ENCODE assay signal across 8 cellular contexts in the genomic region with DNA sequence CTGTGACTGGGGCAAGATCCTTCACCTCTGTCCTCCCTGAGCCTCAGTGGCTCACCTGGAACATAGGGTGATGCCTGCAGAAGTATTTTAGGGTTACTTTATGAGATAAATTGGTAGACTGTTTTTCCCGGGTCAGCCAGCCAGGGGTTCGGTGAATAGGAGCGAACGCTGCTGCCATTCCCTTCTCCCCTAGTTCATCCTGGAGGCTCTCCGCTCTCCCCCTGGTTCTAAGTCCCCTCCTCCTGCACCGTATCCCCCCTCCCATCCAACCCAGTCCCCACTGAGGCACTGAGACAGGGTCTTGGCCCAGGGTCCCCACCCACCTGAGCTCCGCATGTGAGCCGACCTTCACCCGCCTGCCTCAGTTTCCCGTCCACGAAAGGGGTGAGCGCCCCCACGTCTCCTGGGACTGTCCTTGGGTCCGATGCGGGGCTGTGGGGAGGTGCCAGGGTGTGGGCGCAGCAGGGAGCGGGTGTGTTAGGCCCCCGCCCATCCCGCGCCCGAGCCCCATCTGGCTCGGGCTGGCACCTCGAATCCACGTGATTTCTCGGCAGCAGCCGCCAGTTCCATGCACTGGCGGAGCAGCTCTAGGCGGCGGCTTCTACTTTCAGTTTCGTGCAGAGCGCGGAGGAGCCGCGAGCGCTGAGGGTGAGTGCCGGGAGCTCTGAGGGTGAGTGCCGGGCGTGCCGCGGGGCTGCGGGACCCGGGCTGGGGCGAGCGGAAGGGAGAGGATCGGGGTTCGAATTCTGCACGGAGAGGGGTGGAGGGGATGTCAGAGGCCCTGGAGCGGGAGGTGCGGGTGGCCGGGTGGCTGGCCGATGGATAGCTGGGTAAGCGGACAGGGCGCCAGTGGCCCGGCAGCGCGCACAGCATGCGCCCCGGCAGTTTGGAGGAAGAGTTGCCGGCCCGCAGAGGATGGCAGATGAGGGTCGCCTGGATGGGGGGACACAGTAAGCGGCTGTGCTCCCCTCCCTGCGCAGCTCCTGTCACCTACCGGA. TPM values are rescaled to one million over a fixed set of nuclear protein-coding genes. Genes with fewer than 3 reads are reported as not detected.
DNase-seq lines count a peak whose midpoint lies in the region; ATAC-seq and TF ChIP-seq lines count a peak whose summit lies in the region.

A gene with protein sequence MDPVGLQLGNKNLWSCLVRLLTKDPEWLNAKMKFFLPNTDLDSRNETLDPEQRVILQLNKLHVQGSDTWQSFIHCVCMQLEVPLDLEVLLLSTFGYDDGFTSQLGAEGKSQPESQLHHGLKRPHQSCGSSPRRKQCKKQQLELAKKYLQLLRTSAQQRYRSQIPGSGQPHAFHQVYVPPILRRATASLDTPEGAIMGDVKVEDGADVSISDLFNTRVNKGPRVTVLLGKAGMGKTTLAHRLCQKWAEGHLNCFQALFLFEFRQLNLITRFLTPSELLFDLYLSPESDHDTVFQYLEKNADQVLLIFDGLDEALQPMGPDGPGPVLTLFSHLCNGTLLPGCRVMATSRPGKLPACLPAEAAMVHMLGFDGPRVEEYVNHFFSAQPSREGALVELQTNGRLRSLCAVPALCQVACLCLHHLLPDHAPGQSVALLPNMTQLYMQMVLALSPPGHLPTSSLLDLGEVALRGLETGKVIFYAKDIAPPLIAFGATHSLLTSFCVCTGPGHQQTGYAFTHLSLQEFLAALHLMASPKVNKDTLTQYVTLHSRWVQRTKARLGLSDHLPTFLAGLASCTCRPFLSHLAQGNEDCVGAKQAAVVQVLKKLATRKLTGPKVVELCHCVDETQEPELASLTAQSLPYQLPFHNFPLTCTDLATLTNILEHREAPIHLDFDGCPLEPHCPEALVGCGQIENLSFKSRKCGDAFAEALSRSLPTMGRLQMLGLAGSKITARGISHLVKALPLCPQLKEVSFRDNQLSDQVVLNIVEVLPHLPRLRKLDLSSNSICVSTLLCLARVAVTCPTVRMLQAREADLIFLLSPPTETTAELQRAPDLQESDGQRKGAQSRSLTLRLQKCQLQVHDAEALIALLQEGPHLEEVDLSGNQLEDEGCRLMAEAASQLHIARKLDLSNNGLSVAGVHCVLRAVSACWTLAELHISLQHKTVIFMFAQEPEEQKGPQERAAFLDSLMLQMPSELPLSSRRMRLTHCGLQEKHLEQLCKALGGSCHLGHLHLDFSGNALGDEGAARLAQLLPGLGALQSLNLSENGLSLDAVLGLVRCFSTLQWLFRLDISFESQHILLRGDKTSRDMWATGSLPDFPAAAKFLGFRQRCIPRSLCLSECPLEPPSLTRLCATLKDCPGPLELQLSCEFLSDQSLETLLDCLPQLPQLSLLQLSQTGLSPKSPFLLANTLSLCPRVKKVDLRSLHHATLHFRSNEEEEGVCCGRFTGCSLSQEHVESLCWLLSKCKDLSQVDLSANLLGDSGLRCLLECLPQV (N-terminal part only) (plus strand): TSS at position 610 of the 998 bp plus-strand sequence. CDS start 31,156 bp downstream, outside the sequence.

- no peak for TF ChIP-seq CTCF in AG10803 (conservative IDR thresholded peaks at IDR 0.05; ENCODE audit: low read length)
- no peak for TF ChIP-seq CTCF in lower lobe of right lung (IDR thresholded peaks at IDR 0.05)

- H3K4me1 Mint-ChIP-seq in activated CD4-positive, alpha-beta memory T cell treated with anti-CD3 and anti-CD28 coated beads, Interleukin-2, amount 10 ng/mL, durations not matched to agents 7 days and 5 days = peaks cover 71% of the 10 kb centered on the region

- H3K9me3 Mint-ChIP-seq in activated CD4-positive, alpha-beta memory T cell treated with anti-CD3 and anti-CD28 coated beads, Interleukin-2, amount 10 ng/mL, durations not matched to agents 7 days and 5 days = no peaks in the 10 kb centered on the region

- H3K27ac Mint-ChIP-seq in activated CD4-positive, alpha-beta memory T cell treated with anti-CD3 and anti-CD28 coated beads, Interleukin-2, amount 10 ng/mL, durations not matched to agents 7 days and 5 days = peak within 1 kb of the TSS; percentile 100

- H3K36me3 ChIP-seq in duodenal mucosa (ENCODE audit: control insufficient read depth in 1 of 2, insufficient read depth in 2 of 2, low read length in 2 of 2) = no peaks in the 10 kb centered on the region
- no peaks in the 10 kb centered on the region for H3K36me3 ChIP-seq in lower lobe of right lung

- DNase-seq in AG10803 (ENCODE audit: low read depth) (peak; percentile 82), NCI-H748 treated with DMSO at 0.1 percent for 48 hours (lab: John Stamatoyannopoulos, UW) (peak; percentile 34), lower lobe of right lung (peak; percentile 95)
- DNase-seq in activated CD4-positive, alpha-beta memory T cell treated with anti-CD3 and anti-CD28 coated beads, Interleukin-2, amount 10 ng/mL, durations not matched to agents 7 days and 5 days = peak; percentile 94
- DNase-seq in stimulated activated CD4-positive, alpha-beta T cell treated with anti-CD3 and anti-CD28 coated beads, TNF-alpha, amount 100 ng/mL, for 1 hour (ENCODE audit: low read depth in 3 of 3, low spot score in 1 of 3) = peak; percentile 75 to 91 (median 83)

- intact Hi-C loops in lower lobe of right lung (cut with DNase I) = no loop called here

- H3K36me3 Mint-ChIP-seq in activated CD4-positive, alpha-beta memory T cell treated with anti-CD3 and anti-CD28 coated beads, Interleukin-2, amount 10 ng/mL, durations not matched to agents 7 days and 5 days (ENCODE audit: low read depth) = peaks cover 88% of the 10 kb centered on the region

- peak within 1 kb of the TSS; percentile 88 to 96 for H3K9ac ChIP-seq in duodenal mucosa (ENCODE audit: low read depth in 1 of 2, low read length in 2 of 2)

- H3K27me3 Mint-ChIP-seq in activated CD4-positive, alpha-beta memory T cell treated with anti-CD3 and anti-CD28 coated beads, Interleukin-2, amount 10 ng/mL, durations not matched to agents 7 days and 5 days = no peaks in the 10 kb centered on the region

- H3K4me1 ChIP-seq in duodenal mucosa (ENCODE audit: control insufficient read depth in 1 of 2, insufficient read depth in 2 of 2, low read length in 2 of 2) = peaks cover 46 to 61% of the 10 kb centered on the region in 2 donors
- H3K4me1 ChIP-seq in lower lobe of right lung = peaks cover 54% of the 10 kb centered on the region

- H3K27me3 ChIP-seq in duodenal mucosa (ENCODE audit: control insufficient read depth in 1 of 2, insufficient read depth in 2 of 2, low read length in 2 of 2) = no peaks in the 10 kb centered on the region
- no peaks in the 10 kb centered on the region for H3K27me3 ChIP-seq in lower lobe of right lung (ENCODE audit: low read depth)

- POLR2A ChIA-PET in activated CD4-positive, alpha-beta memory T cell treated with anti-CD3 and anti-CD28 coated beads, Interleukin-2, amount 10 ng/mL, durations not matched to agents 7 days and 5 days (lab: Charles Lee) = interaction anchor here (0.7 to 22.6 kb wide), 26 partner anchors 10 to 613 kb away, joined by 3 to 373 read pairs (median 5); a partner anchor contains a TSS

- in situ Hi-C loops in GM18951 (cut with MboI; ENCODE audit: low sequenced_read_pairs, unreplicated experiment) = no loop called here

- peak; percentile 73 for ATAC-seq in HG03196 (IDR thresholded peaks at IDR 0.05; ENCODE audit: unreplicated experiment)
- peak; percentile 94 to 97 for ATAC-seq in lower lobe of right lung

- H3K27ac ChIP-seq in duodenal mucosa (ENCODE audit: low read depth, low read length) (peak within 1 kb of the TSS; percentile 79), lower lobe of right lung (peak within 1 kb of the TSS; percentile 88)

- no peaks in the 10 kb centered on the region for H3K9me3 ChIP-seq in duodenal mucosa (ENCODE audit: control insufficient read depth in 1 of 2, low read length in 2 of 2)
- no peaks in the 10 kb centered on the region for H3K9me3 ChIP-seq in lower lobe of right lung

- H3K4me3 Mint-ChIP-seq in activated CD4-positive, alpha-beta memory T cell treated with anti-CD3 and anti-CD28 coated beads, Interleukin-2, amount 10 ng/mL, durations not matched to agents 7 days and 5 days = peak within 1 kb of the TSS; percentile 99

- peak; percentile 92 for TF ChIP-seq POLR2A in GM18951 (IDR thresholded peaks at IDR 0.05; ENCODE audit: extremely low read depth, insufficient read depth, insufficient read length)

- CTCF ChIA-PET in activated CD4-positive, alpha-beta memory T cell treated with anti-CD3 and anti-CD28 coated beads, Interleukin-2, amount 10 ng/mL, durations not matched to agents 7 days and 5 days (lab: Charles Lee) = interaction anchor here (0.6 to 2.7 kb wide), 9 partner anchors 9 to 53 kb away, joined by 3 to 11 read pairs (median 3); no protein-coding TSS in a partner anchor

- H3K4me3 ChIP-seq in AG10803 (ENCODE audit: low read length) (peak within 1 kb of the TSS; percentile 88), duodenal mucosa (ENCODE audit: low read depth in 1 of 2, low read length in 2 of 2) (peak within 1 kb of the TSS; percentile 92 to 95), lower lobe of right lung (peak within 1 kb of the TSS; percentile 79)

RNA-seq across cellular contexts. Expression of the gene that starts here (rescaled TPM):
- total RNA-seq in activated CD4-positive, alpha-beta memory T cell treated with anti-CD3 and anti-CD28 coated beads, Interleukin-2, amount 10 ng/mL, durations not matched to agents 7 days and 5 days = 100 to 1,000 TPM; 259 to 263 TPM
- total RNA-seq in lower lobe of right lung = 47.5 TPM

Comparison
In these comparisons a context has a peak if more than half of its experiments do, and no peak if none do; other contexts are left out.
1. Peak in every context shown above with its lines: DNase-seq, ATAC-seq, H3K4me3 ChIP-seq and H3K27ac ChIP-seq.
2. DNase-seq: peak in every context shown above with its lines; median percentile 95 in lower lobe of right lung; 94 in activated CD4-positive, alpha-beta memory T cell treated with anti-CD3 and anti-CD28 coated beads, Interleukin-2, amount 10 ng/mL, durations not matched to agents 7 days and 5 days; 83 in stimulated activated CD4-positive, alpha-beta T cell treated with anti-CD3 and anti-CD28 coated beads, TNF-alpha, amount 100 ng/mL, for 1 hour; 82 in AG10803; 34 in NCI-H748 treated with DMSO at 0.1 percent for 48 hours.